24 cellular contexts compared by ENCODE assay signal in genomic region chr2:234754126-234754525, GRCh38.
DNase-seq lines count a peak whose midpoint lies in the region; ATAC-seq, FAIRE-seq and TF ChIP-seq lines count a peak whose summit lies in the region.
"Had no signal": no experiment of that assay in that cellular context is flagged by ENCODE, and none has a peak within 500 bp of the region (broad histone marks: within the 10 kb centered on the region; RNA-seq: fewer than 3 reads in every experiment).

No MANE protein-coding gene starts in this region.

- POLR2A ChIA-PET in MCF 10A (lab: Yijun Ruan, JAX): no interaction called here

- H3K9me3 Mint-ChIP-seq in nephron: peaks cover 10% of the 10 kb centered on the region
- H3K9me3 Mint-ChIP-seq in MCF 10A (ENCODE audit: unreplicated experiment): no peaks in the 10 kb centered on the region
- H3K9me3 Mint-ChIP-seq: activated CD8-positive, alpha-beta T cell treated with anti-CD3 and anti-CD28 coated beads for 36 hours had no signal

- H3K27ac Mint-ChIP-seq in nephron: peak overlapping the region; percentile 82 to 94 (median 86)
- no peak overlapping the region for H3K27ac Mint-ChIP-seq in MCF 10A (ENCODE audit: low read depth, unreplicated experiment)
- H3K27ac Mint-ChIP-seq: activated CD8-positive, alpha-beta T cell treated with anti-CD3 and anti-CD28 coated beads for 36 hours; activated T-helper 17 cell treated with anti-CD3 and anti-CD28 coated beads, Interleukin-2, amount 50 U/mL, for 72 hours; stimulated activated naive CD8-positive, alpha-beta T cell treated with anti-CD3 and anti-CD28 coated beads, Interleukin-15, amount 100 ng/mL, for 72 hours had no signal

- H3K36me3 Mint-ChIP-seq in nephron (ENCODE audit: low read depth): peaks cover 10% of the 10 kb centered on the region
- no peaks in the 10 kb centered on the region for H3K36me3 Mint-ChIP-seq in MCF 10A (ENCODE audit: insufficient read depth, unreplicated experiment)

- ATAC-seq in GM18517 (IDR thresholded peaks at IDR 0.05; ENCODE audit: unreplicated experiment): no peak
- ATAC-seq in GM21423 (IDR thresholded peaks at IDR 0.05; ENCODE audit: unreplicated experiment): no peak
- ATAC-seq: activated CD8-positive, alpha-beta T cell treated with anti-CD3 and anti-CD28 coated beads for 36 hours; activated T-helper 17 cell treated with anti-CD3 and anti-CD28 coated beads, Interleukin-2, amount 50 U/mL, for 72 hours; mucosa of descending colon; stimulated activated naive CD8-positive, alpha-beta T cell treated with anti-CD3 and anti-CD28 coated beads, Interleukin-15, amount 100 ng/mL, for 72 hours had no signal

- H3K4me3 Mint-ChIP-seq in nephron (no peak overlapping the region), MCF 10A (ENCODE audit: unreplicated experiment) (no peak overlapping the region)
- H3K4me3 Mint-ChIP-seq: activated CD8-positive, alpha-beta T cell treated with anti-CD3 and anti-CD28 coated beads for 36 hours; activated T-helper 17 cell treated with anti-CD3 and anti-CD28 coated beads, Interleukin-2, amount 50 U/mL, for 72 hours; stimulated activated naive CD8-positive, alpha-beta T cell treated with anti-CD3 and anti-CD28 coated beads, Interleukin-15, amount 100 ng/mL, for 72 hours had no signal

- DNase-seq in NCI-H526 treated with DMSO at 0.1 percent for 48 hours (lab: John Stamatoyannopoulos, UW): peak; percentile 30
- peak; percentile 69 for DNase-seq in fibroblast of peridontal ligament (ENCODE audit: extremely low read depth)
- DNase-seq in urothelium cell line (ENCODE audit: low spot score): peak; percentile 27
- DNase-seq in MCF 10A (ENCODE audit: unreplicated experiment): no peak
- DNase-seq: activated CD8-positive, alpha-beta T cell treated with anti-CD3 and anti-CD28 coated beads for 36 hours; activated naive CD4-positive, alpha-beta T cell treated with anti-CD3 and anti-CD28 coated beads, Interleukin-2, amount 50 U/mL, for 16 hours; amniotic stem cell; cortex of kidney; DMS53; GF-D8; Kasumi-1; mucosa of descending colon; NCI-H146; NCI-H510A treated with DMSO at 0.1 percent for 48 hours; posterior cingulate gyrus; SHP77; sigmoid colon; stimulated activated naive CD8-positive, alpha-beta T cell treated with anti-CD3 and anti-CD28 coated beads, Interleukin-15, amount 100 ng/mL, for 72 hours had no signal

- no peak for TF ChIP-seq CTCF in nephron (IDR thresholded peaks at IDR 0.05; ENCODE audit: unreplicated experiment in 3 of 3)
- TF ChIP-seq CTCF in MCF 10A (IDR thresholded peaks at IDR 0.05; ENCODE audit: unreplicated experiment): no peak

- intact Hi-C loops in MCF 10A (cut with micrococcal nuclease): no loop called here

- FAIRE-seq in urothelium cell line (lab: Jason Lieb, UNC): no peak
- FAIRE-seq: GM19239, islet of Langerhans had no signal

- BruUV-seq in MCF 10A (replicated peaks; lab: Mats Ljungman, UMichigan): no TSS peak

- peaks cover 4% of the 10 kb centered on the region for H3K27me3 Mint-ChIP-seq in nephron (ENCODE audit: low read depth)
- H3K27me3 Mint-ChIP-seq in MCF 10A (ENCODE audit: insufficient read depth, unreplicated experiment): no peaks in the 10 kb centered on the region

- CTCF ChIA-PET in MCF 10A (lab: Yijun Ruan, JAX): no interaction called here

- H3K4me1 Mint-ChIP-seq in nephron (peaks cover 11% of the 10 kb centered on the region), MCF 10A (ENCODE audit: insufficient read depth, unreplicated experiment) (no peaks in the 10 kb centered on the region)
- H3K4me1 Mint-ChIP-seq: activated T-helper 17 cell treated with anti-CD3 and anti-CD28 coated beads, Interleukin-2, amount 50 U/mL, for 72 hours; stimulated activated naive CD8-positive, alpha-beta T cell treated with anti-CD3 and anti-CD28 coated beads, Interleukin-15, amount 100 ng/mL, for 72 hours had no signal
